11 cellular contexts compared by ENCODE assay signal in the genomic region with DNA sequence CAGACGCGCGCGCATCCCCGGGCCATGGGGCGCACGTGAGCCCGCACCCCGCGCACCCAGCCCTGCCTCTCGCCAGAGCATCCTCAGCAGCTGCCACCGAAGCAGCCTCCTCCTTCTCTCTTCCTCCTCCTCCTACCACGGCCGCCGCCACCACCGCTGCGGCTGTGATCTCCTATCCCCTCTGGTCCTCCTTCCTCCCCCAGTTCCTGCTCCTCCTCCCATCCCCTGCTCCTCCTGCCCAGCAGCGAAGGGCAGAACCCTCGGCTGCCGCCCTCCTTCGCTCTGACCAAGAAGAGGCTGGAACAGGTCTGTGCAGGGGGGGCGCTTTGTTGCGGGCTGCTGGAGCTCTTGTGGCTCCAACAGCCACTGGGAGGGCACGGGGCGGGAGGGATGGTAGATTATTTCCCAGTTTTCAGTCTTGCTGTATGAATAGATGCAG.
DNase-seq lines count a peak whose midpoint lies in the region; ATAC-seq and TF ChIP-seq lines count a peak whose summit lies in the region.
"Had no signal": no experiment of that assay in that cellular context is flagged by ENCODE, and none has a peak within 500 bp of the region (broad histone marks: within the 10 kb centered on the region; RNA-seq: fewer than 3 reads in every experiment).

No MANE protein-coding gene starts in this region.

- H3K36me3 Mint-ChIP-seq in brain (no peaks in the 10 kb centered on the region), Calu3 (ENCODE audit: insufficient read depth, unreplicated experiment) (no peaks in the 10 kb centered on the region)
- H3K36me3 Mint-ChIP-seq: IgD-negative memory B cell had no signal

- no peaks in the 10 kb centered on the region for H3K9me3 ChIP-seq in thyroid gland

- H3K4me1 ChIP-seq in thyroid gland, result peaks cover 6 to 17% of the 10 kb centered on the region in 2 donors

- H3K27me3 Mint-ChIP-seq in brain (peaks cover 18% of the 10 kb centered on the region), Calu3 (ENCODE audit: unreplicated experiment) (peaks cover 48% of the 10 kb centered on the region)

- H3K4me1 Mint-ChIP-seq in brain (peaks cover 51% of the 10 kb centered on the region), Calu3 (ENCODE audit: low read depth, unreplicated experiment) (no peaks in the 10 kb centered on the region)
- H3K4me1 Mint-ChIP-seq: IgD-negative memory B cell had no signal

- 0% methylated on average over 8 to 25 of the region's 25 CpGs for WGBS in thyroid gland, 2 donors

- H3K27ac ChIP-seq in thyroid gland, result peak overlapping the region; percentile 60 to 84 (median 70)

- peak overlapping the region in 2 of 3 donors; percentile 15 for H3K4me3 ChIP-seq in thyroid gland (replicated peaks in 1 of 3)

- DNase-seq in NCI-H1417 (lab: John Stamatoyannopoulos, UW) (peak; percentile 20 to 85 (median 80)), NCI-H1417 treated with DMSO at 0.1 percent for 48 hours (lab: John Stamatoyannopoulos, UW) (no peak), left kidney (ENCODE audit: low read depth, low spot score) (peak; percentile 68), thyroid gland (peak; percentile 77 to 79), Calu3 (no peak)

- no peaks in the 10 kb centered on the region for H3K27me3 ChIP-seq in thyroid gland

- intact Hi-C loops in thyroid gland (cut with DNase I), result no loop called here
- intact Hi-C loops in Calu3 (cut with micrococcal nuclease; ENCODE audit: unreplicated experiment), result no loop called here

- CTCF ChIA-PET in Calu3 (lab: Charles Lee), result no interaction called here

- BruUV-seq in Calu3 (replicated peaks; lab: Mats Ljungman, UMichigan), result no TSS peak

- no peak for ATAC-seq in HG02840 (IDR thresholded peaks at IDR 0.05; ENCODE audit: low FRiP score, unreplicated experiment)
- no peak for ATAC-seq in HG03159 (IDR thresholded peaks at IDR 0.05; ENCODE audit: unreplicated experiment)

- H3K4me3 Mint-ChIP-seq in brain, result peak overlapping the region; percentile 91 to 98 (median 96)
- H3K4me3 Mint-ChIP-seq in Calu3 (ENCODE audit: low read depth, unreplicated experiment), result no peak overlapping the region
- H3K4me3 Mint-ChIP-seq: activated T-helper 1 cell treated with anti-CD3 and anti-CD28 coated beads, Interleukin-12 subunit alpha, Interleukin-12 subunit beta, Interleukin-2, Interleukin-4 antibody, amounts not matched to agents 30 ng/mL and 10 ng/mL and 1 ng/mL, durations not matched to agents 14 hours and 24 hours and 36 hours; dendritic cell treated with granulocyte-macrophage colony-stimulating factor and Interleukin-4, amounts not matched to agents 40 ng/mL and 50 ng/mL, for 4 days; IgD-negative memory B cell had no signal

- TF ChIP-seq CTCF in brain (conservative IDR thresholded peaks at IDR 0.05) (peak in 1 of 2 experiments; percentile 1), thyroid gland (IDR thresholded peaks at IDR 0.05) (no peak), Calu3 (IDR thresholded peaks at IDR 0.05; ENCODE audit: unreplicated experiment) (no peak)

- H3K27ac Mint-ChIP-seq in brain (peak overlapping the region; percentile 92 to 98 (median 97)), Calu3 (ENCODE audit: unreplicated experiment) (no peak overlapping the region)
- H3K27ac Mint-ChIP-seq: activated T-helper 1 cell treated with anti-CD3 and anti-CD28 coated beads, Interleukin-12 subunit alpha, Interleukin-12 subunit beta, Interleukin-2, Interleukin-4 antibody, amounts not matched to agents 30 ng/mL and 10 ng/mL and 1 ng/mL, durations not matched to agents 14 hours and 24 hours and 36 hours; dendritic cell treated with granulocyte-macrophage colony-stimulating factor and Interleukin-4, amounts not matched to agents 40 ng/mL and 50 ng/mL, for 4 days; IgD-negative memory B cell had no signal

- TF ChIP-seq POLR2A in thyroid gland (IDR thresholded peaks at IDR 0.05), result peak in 1 of 2 donors; percentile 63

- H3K9me3 Mint-ChIP-seq in brain, result no peaks in the 10 kb centered on the region
- no peaks in the 10 kb centered on the region for H3K9me3 Mint-ChIP-seq in Calu3 (ENCODE audit: low read depth, unreplicated experiment)
- H3K9me3 Mint-ChIP-seq: activated T-helper 1 cell treated with anti-CD3 and anti-CD28 coated beads, Interleukin-12 subunit alpha, Interleukin-12 subunit beta, Interleukin-2, Interleukin-4 antibody, amounts not matched to agents 30 ng/mL and 10 ng/mL and 1 ng/mL, durations not matched to agents 14 hours and 24 hours and 36 hours; dendritic cell treated with granulocyte-macrophage colony-stimulating factor and Interleukin-4, amounts not matched to agents 40 ng/mL and 50 ng/mL, for 4 days had no signal

- H3K36me3 ChIP-seq in thyroid gland, result no peaks in the 10 kb centered on the region

Comparison
In these comparisons a context has a peak if more than half of its experiments do, and no peak if none do; other contexts are left out.
1. DNase-seq: peak in NCI-H1417 (3 of 3), left kidney (single experiment) and thyroid gland (2 of 2); none in NCI-H1417 treated with DMSO at 0.1 percent for 48 hours (single experiment) and Calu3 (single experiment).